Comparison of ENCODE assay signal across 18 cellular contexts in genomic region chr7:44650772-44651171, GRCh38. TPM values are rescaled to one million over a fixed set of nuclear protein-coding genes. Genes with fewer than 3 reads are reported as not detected.
A peak's percentile ranks its signal among the peaks of the same experiment; 100 is the strongest.
DNase-seq lines count a peak whose midpoint lies in the region; ATAC-seq, FAIRE-seq and TF ChIP-seq lines count a peak whose summit lies in the region.
"Had no signal": no experiment of that assay in that cellular context is flagged by ENCODE, and none has a peak within 500 bp of the region (broad histone marks: within the 10 kb centered on the region; RNA-seq: fewer than 3 reads in every experiment).

No MANE protein-coding gene starts in this region.

- FAIRE-seq in HepG2 (lab: Jason Lieb, UNC) (no peak), urothelium cell line (lab: Jason Lieb, UNC) (peak; percentile 70)
- FAIRE-seq: colon, endothelial cell of umbilical vein, GM18507 had no signal

- DNase-seq in right lobe of liver (peak in 1 of 3 donors; percentile 36), HepG2 (ENCODE audit: low spot score) (no peak), urothelium cell line (ENCODE audit: low spot score) (no peak), Kasumi-1 (lab: John Stamatoyannopoulos, UW) (no peak), glomerular visceral epithelial cell (ENCODE audit: extremely low spot score) (no peak), hepatic stellate cell (ENCODE audit: low spot score) (no peak)
- DNase-seq: activated effector memory CD4-positive, alpha-beta T cell treated with Interleukin-2 at 50 U/mL for 16 hours; CD8-positive, alpha-beta T cell; DMS79; foreskin melanocyte; GM23248; Karpas-422; NCI-H1105 had no signal

- POLR2A ChIA-PET in HepG2 (lab: Yijun Ruan, JAX), result no interaction called here

- in situ Hi-C loops in HepG2 (cut with HindIII; ENCODE audit: extremely low pct_ligation_motif_present, low pct_unique_long_range_greater_than_20kb), result no loop called here

- TF ChIP-seq EP300 in HepG2 (IDR thresholded peaks at IDR 0.05; ENCODE audit: low read depth in 2 of 2, low read length in 2 of 2), result no peak
- TF ChIP-seq EP300 in HepG2 (CRISPR knock-in tag; IDR thresholded peaks at IDR 0.05; ENCODE audit: borderline replicate concordance), result no peak

- H3K4me3 ChIP-seq in right lobe of liver (no peak overlapping the region), HepG2 (replicated peaks in 1 of 3; ENCODE audit: insufficient read depth in 1 of 3, low read depth in 2 of 3, low read length in 3 of 3) (no peak overlapping the region), muscle layer of colon (ENCODE audit: low read depth in 1 of 2, low read length in 2 of 2) (no peak overlapping the region)
- H3K4me3 ChIP-seq: GM23248 had no signal

- H3K79me2 ChIP-seq in HepG2 (ENCODE audit: insufficient read depth, low read length), result no peaks in the 10 kb centered on the region

- H3K4me1 ChIP-seq in right lobe of liver (no peaks in the 10 kb centered on the region), HepG2 (ENCODE audit: insufficient read depth, low read length) (no peaks in the 10 kb centered on the region), muscle layer of colon (ENCODE audit: insufficient read depth, low read length) (peaks cover 8% of the 10 kb centered on the region)

- no peak overlapping the region for H3K9ac ChIP-seq in HepG2 (ENCODE audit: insufficient read depth, low read depth, low read length)
- H3K9ac ChIP-seq in muscle layer of colon (ENCODE audit: low read length), result no peak overlapping the region
- H3K9ac ChIP-seq: GM23248 had no signal

- H3K36me3 ChIP-seq in right lobe of liver (peaks cover 0 to 18% (median 4%) of the 10 kb centered on the region in 4 donors), HepG2 (replicated peaks in 1 of 2; ENCODE audit: control insufficient read depth in 1 of 2, insufficient read depth in 2 of 2, low read length in 2 of 2) (peaks cover 7 to 42% of the 10 kb centered on the region in 2 experiments; a peak in 4 of 5 replicates), muscle layer of colon (ENCODE audit: insufficient read depth, low read length) (peaks cover 50% of the 10 kb centered on the region)

- H3K27ac ChIP-seq in right lobe of liver (no peak overlapping the region), HepG2 (ENCODE audit: extremely low read length, insufficient read depth, low read length) (no peak overlapping the region), muscle layer of colon (ENCODE audit: low read depth, low read length) (peak overlapping the region; percentile 38)
- H3K27ac ChIP-seq: GM23248 had no signal

- 49% methylated on average over 5 of the region's 5 CpGs for WGBS in right lobe of liver (ENCODE audit: insufficient coverage, low coverage, low lambda C conversion rate, missing lambda C conversion rate)
- WGBS in HepG2 (ENCODE audit: low lambda C conversion rate), result 92% methylated on average over 3 of the region's 5 CpGs

- no peak overlapping the region for H3K4me2 ChIP-seq in HepG2 (ENCODE audit: low read depth, low read length)

- TF ChIP-seq RAD21 in HepG2 (CRISPR knock-in tag; IDR thresholded peaks at IDR 0.05), result no peak

- no peaks in the 10 kb centered on the region for H4K20me1 ChIP-seq in HepG2 (ENCODE audit: insufficient read depth, low read length)

- BruUV-seq in HepG2 (replicated peaks; lab: Mats Ljungman, UMichigan), result no TSS peak

- H3K27me3 ChIP-seq in right lobe of liver (no peaks in the 10 kb centered on the region), HepG2 (ENCODE audit: control insufficient read depth in 1 of 2, insufficient read depth in 2 of 2, low read length in 2 of 2) (no peaks in the 10 kb centered on the region), muscle layer of colon (ENCODE audit: control insufficient read depth in 1 of 2, insufficient read depth in 2 of 2, low read length in 2 of 2) (no peaks in the 10 kb centered on the region)

- no peak for TF ChIP-seq POLR2A in right lobe of liver (IDR thresholded peaks at IDR 0.05)
- TF ChIP-seq POLR2A in HepG2 (IDR thresholded peaks at IDR 0.05; ENCODE audit: insufficient read depth in 1 of 2, low read depth in 2 of 2, low read length in 2 of 2), result no peak

- H3K9me3 ChIP-seq in right lobe of liver (no peaks in the 10 kb centered on the region), HepG2 (ENCODE audit: low read length) (no peaks in the 10 kb centered on the region), muscle layer of colon (ENCODE audit: low read length) (no peaks in the 10 kb centered on the region)

- intact Hi-C loops in right lobe of liver (cut with DNase I) (no loop called here), HepG2 (cut with micrococcal nuclease; ENCODE audit: unreplicated experiment) (no loop called here)

- ATAC-seq in right lobe of liver, result peak in 3 of 4 donors; percentile 55 to 87 (median 73)
- ATAC-seq in HepG2, result no peak
- peak; percentile 35 for ATAC-seq in esophagus mucosa
- ATAC-seq: CD8-positive, alpha-beta T cell had no signal

- TF ChIP-seq CTCF in right lobe of liver (IDR thresholded peaks at IDR 0.05) (no peak), HepG2 (CRISPR knock-in tag; IDR thresholded peaks at IDR 0.05) (no peak)

- CTCF ChIA-PET in HepG2 (lab: Yijun Ruan, JAX; ENCODE audit: low intra/inter-chr PET ratio, low total read pairs), result no interaction called here

- H2AFZ ChIP-seq in HepG2 (ENCODE audit: low read length), result no peak overlapping the region
- H2AFZ ChIP-seq: GM23248 had no signal

TF ChIP-seq in HepG2, 621 proteins besides CTCF, POLR2A, EP300 and RAD21:
- TF ChIP-seq ZNF274 (CRISPR knock-in tag; IDR thresholded peaks at IDR 0.05), result no peak
- no peak for TF ChIP-seq NR3C1 (CRISPR knock-in tag; IDR thresholded peaks at IDR 0.05)
- TF ChIP-seq, protein P1, sequence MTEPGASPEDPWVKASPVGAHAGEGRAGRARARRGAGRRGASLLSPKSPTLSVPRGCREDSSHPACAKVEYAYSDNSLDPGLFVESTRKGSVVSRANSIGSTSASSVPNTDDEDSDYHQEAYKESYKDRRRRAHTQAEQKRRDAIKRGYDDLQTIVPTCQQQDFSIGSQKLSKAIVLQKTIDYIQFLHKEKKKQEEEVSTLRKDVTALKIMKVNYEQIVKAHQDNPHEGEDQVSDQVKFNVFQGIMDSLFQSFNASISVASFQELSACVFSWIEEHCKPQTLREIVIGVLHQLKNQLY (CRISPR knock-in tag; IDR thresholded peaks at IDR 0.05), result no peak
- no peak for TF ChIP-seq ZNF33A (CRISPR knock-in tag; IDR thresholded peaks at IDR 0.05; ENCODE audit: borderline replicate concordance)
- TF ChIP-seq U2AF2 (IDR thresholded peaks at IDR 0.05; ENCODE audit: low read depth, low read length), result no peak
- no peak for TF ChIP-seq ZNF138 (CRISPR knock-in tag; IDR thresholded peaks at IDR 0.05; ENCODE audit: low read depth)
- TF ChIP-seq MZF1 (CRISPR knock-in tag; IDR thresholded peaks at IDR 0.05; ENCODE audit: borderline replicate concordance), result no peak
- TF ChIP-seq, protein P2, sequence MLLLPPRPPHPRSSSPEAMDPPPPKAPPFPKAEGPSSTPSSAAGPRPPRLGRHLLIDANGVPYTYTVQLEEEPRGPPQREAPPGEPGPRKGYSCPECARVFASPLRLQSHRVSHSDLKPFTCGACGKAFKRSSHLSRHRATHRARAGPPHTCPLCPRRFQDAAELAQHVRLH (CRISPR knock-in tag; IDR thresholded peaks at IDR 0.05; ENCODE audit: borderline replicate concordance, low read depth), result no peak
- TF ChIP-seq ZGPAT (CRISPR knock-in tag; IDR thresholded peaks at IDR 0.05), result no peak
- no peak for TF ChIP-seq ZNF572 (CRISPR knock-in tag; IDR thresholded peaks at IDR 0.05)
- TF ChIP-seq JUND (CRISPR knock-in tag; IDR thresholded peaks at IDR 0.05), result no peak
- no peak for TF ChIP-seq RORA (CRISPR knock-in tag; IDR thresholded peaks at IDR 0.05)
- no peak for TF ChIP-seq ATF1 (CRISPR knock-in tag; IDR thresholded peaks at IDR 0.05)
- no peak for TF ChIP-seq BCL6 (CRISPR knock-in tag; IDR thresholded peaks at IDR 0.05)

RNA-seq across cellular contexts. Expression of gene OGDH, which starts 44.3 kb away (rescaled TPM):
- total RNA-seq in right lobe of liver (10 to 100 TPM; 46.6 to 63.2 (median 55.8) TPM), HepG2 (2016; rRNA removed; fragmentation: Illumina TruSeq; extraction: Trizol) (25.4 and 28.1 TPM in 2 replicates), esophagus mucosa (99.2 TPM)
- total RNA-seq in HepG2 (2016; cell fraction: cytosol; rRNA removed; fragmentation: Illumina TruSeq; extraction: Trizol; ENCODE audit: low read depth), result 6.3 and 7.6 TPM in 2 replicates
- 21.2 and 24.9 TPM in 2 replicates for total RNA-seq in HepG2 (2016; cell fraction: insoluble cytoplasmic fraction; rRNA removed; fragmentation: Illumina TruSeq; extraction: Trizol)
- total RNA-seq in HepG2 (2016; cell fraction: membrane; rRNA removed; fragmentation: Illumina TruSeq; extraction: Trizol), result 6.7 and 7.3 TPM in 2 replicates
- total RNA-seq in HepG2 (2016; cell fraction: nucleus; rRNA removed; fragmentation: Illumina TruSeq; extraction: Trizol), result 19.2 and 20.7 TPM in 2 replicates
- polyA plus RNA-seq in HepG2 (2011; rRNA removed), result 17.4 and 19.9 TPM in 2 replicates
- 19.4 and 21.4 TPM in 2 replicates for polyA plus RNA-seq in HepG2 (2011; cell fraction: cytosol; rRNA removed)
- 31.0 and 32.6 TPM in 2 replicates for polyA plus RNA-seq in HepG2 (2011; cell fraction: nucleus; rRNA removed)
- 17.8 and 24.0 TPM in 2 replicates for polyA plus RNA-seq in HepG2 (2012)
- 1.4 and 1.7 TPM in 2 replicates for polyA plus RNA-seq in HepG2 (2016; cell fraction: cytosol; fragmentation: Illumina TruSeq; extraction: Trizol; ENCODE audit: low read depth)
- 16.1 and 22.3 TPM in 2 replicates for polyA plus RNA-seq in HepG2 (2016; cell fraction: insoluble cytoplasmic fraction; fragmentation: Illumina TruSeq; extraction: Trizol; ENCODE audit: low read depth)
- 2.9 and 3.9 TPM in 2 replicates for polyA plus RNA-seq in HepG2 (2016; cell fraction: membrane; fragmentation: Illumina TruSeq; extraction: Trizol; ENCODE audit: low read depth)
- polyA plus RNA-seq in HepG2 (2016; cell fraction: nucleus; fragmentation: Illumina TruSeq; extraction: Trizol; ENCODE audit: insufficient read depth, low read depth), result 18.6 and 20.7 TPM in 2 replicates
- 69.1 and 136 TPM in 2 replicates for polyA minus RNA-seq in HepG2 (2011; rRNA and poly(A)+ RNA removed; ENCODE audit: low replicate concordance)
- polyA minus RNA-seq in HepG2 (2011; cell fraction: cytosol; rRNA and poly(A)+ RNA removed), result 32.5 and 32.6 TPM in 2 replicates
- polyA minus RNA-seq in HepG2 (2011; cell fraction: nucleus; rRNA and poly(A)+ RNA removed), result 23.3 and 31.3 TPM in 2 replicates
